In genomic region chr22:30078320-30079311, GRCh38 we compare ENCODE assay signal across 10 cellular contexts. TPM values are rescaled to one million over a fixed set of nuclear protein-coding genes. Genes with fewer than 3 reads are reported as not detected.
DNase-seq lines count a peak whose midpoint lies in the region; ATAC-seq and TF ChIP-seq lines count a peak whose summit lies in the region.
"Had no signal": no experiment of that assay in that cellular context is flagged by ENCODE, and none has a peak within 500 bp of the region (broad histone marks: within the 10 kb centered on the region; RNA-seq: fewer than 3 reads in every experiment).

No MANE protein-coding gene starts in this region.

- DNase-seq in GM20000 (ENCODE audit: low spot score): peak; percentile 56
- DNase-seq in activated B cell treated with CpG ODN at 0.5 μM for 24 hours: no peak
- peak; percentile 7 for DNase-seq in glomerular visceral epithelial cell (ENCODE audit: extremely low spot score)
- DNase-seq in lower leg skin (ENCODE audit: low spot score in 2 of 2): no peak
- DNase-seq in NCI-H146 (lab: John Stamatoyannopoulos, UW): no peak
- DNase-seq in NOMO-1 treated with dmso at 0.1 percent for 144 hours (lab: John Stamatoyannopoulos, UW; ENCODE audit: unreplicated experiment): no peak
- DNase-seq: NCI-H1694 had no signal

- H3K9me3 ChIP-seq in BLaER1: no peaks in the 10 kb centered on the region

- peaks cover 10% of the 10 kb centered on the region; the same call in 1 of the 2 replicates for H4K20me1 ChIP-seq in BLaER1

- CTCF ChIA-PET in activated B cell treated with CpG ODN at 0.5 μM for 24 hours (lab: Charles Lee): no interaction called here

- WGBS in lower leg skin, 2 donors: 49 to 50% methylated on average over 10 of the region's 10 CpGs

- POLR2A ChIA-PET in activated B cell treated with CpG ODN at 0.5 μM for 24 hours (lab: Charles Lee): interaction anchor here (0.6 kb wide), 1 partner anchor 215 kb away, joined by 3 read pairs; no protein-coding TSS in a partner anchor

- no peak overlapping the region for H3K27ac Mint-ChIP-seq in activated B cell treated with CpG ODN at 0.5 μM for 24 hours

- H3K4me1 Mint-ChIP-seq in activated B cell treated with CpG ODN at 0.5 μM for 24 hours: peaks cover 15% of the 10 kb centered on the region

- peak overlapping the region; percentile 54; the same call in 1 of the 2 replicates for H3K9ac ChIP-seq in BLaER1

- intact Hi-C loops in activated B cell treated with CpG ODN at 0.5 μM for 24 hours (cut with micrococcal nuclease): no loop called here
- intact Hi-C loops in lower leg skin (cut with DNase I; ENCODE audit: low total_unique reads): no loop called here

- peak; percentile 49 for ATAC-seq in activated B cell treated with CpG ODN at 0.5 μM for 24 hours (ENCODE audit: low read depth)
- ATAC-seq in HG03159 (IDR thresholded peaks at IDR 0.05; ENCODE audit: unreplicated experiment): no peak

- peak overlapping the region; percentile 75 for H3K4me3 ChIP-seq in BLaER1
- no peak overlapping the region for H3K4me3 ChIP-seq in lower leg skin (ENCODE audit: low read depth, poor library complexity, severe bottlenecking)

- H3K4me1 ChIP-seq in BLaER1: peaks cover 69% of the 10 kb centered on the region

- H3K36me3 ChIP-seq in BLaER1: no peaks in the 10 kb centered on the region

- H3K9me3 Mint-ChIP-seq in activated B cell treated with CpG ODN at 0.5 μM for 24 hours: no peaks in the 10 kb centered on the region

- no peak for TF ChIP-seq CTCF in GM20000 (IDR thresholded peaks at IDR 0.05; ENCODE audit: extremely low read depth, missing control alignments)
- TF ChIP-seq CTCF in activated B cell treated with CpG ODN at 0.5 μM for 24 hours (IDR thresholded peaks at IDR 0.05): no peak
- TF ChIP-seq CTCF in lower leg skin (IDR thresholded peaks at IDR 0.05): no peak

- no peaks in the 10 kb centered on the region for H3K27me3 ChIP-seq in BLaER1

- H3K4me2 ChIP-seq in BLaER1: peak overlapping the region; percentile 90

- H3K4me3 Mint-ChIP-seq in activated B cell treated with CpG ODN at 0.5 μM for 24 hours: peak overlapping the region; percentile 38

- H3K36me3 Mint-ChIP-seq in activated B cell treated with CpG ODN at 0.5 μM for 24 hours (ENCODE audit: low read depth): no peaks in the 10 kb centered on the region

- H3K27ac ChIP-seq in BLaER1: peak overlapping the region; percentile 88

- TF ChIP-seq POLR2A in lower leg skin (IDR thresholded peaks at IDR 0.05): no peak

- H3K27me3 Mint-ChIP-seq in activated B cell treated with CpG ODN at 0.5 μM for 24 hours: peaks cover 32% of the 10 kb centered on the region

RNA-seq across cellular contexts. Expression of gene HORMAD2, which starts 1.6 kb away (rescaled TPM):
- total RNA-seq in activated B cell treated with CpG ODN at 0.5 μM for 24 hours (not detected in 2 replicates), lower leg skin (not detected)
- total RNA-seq: T-helper 1 cell treated with Interleukin-12 subunit alpha and Interleukin-12 subunit beta and Interleukin-4 antibody, amounts not matched to agents 30 ng/mL and 1 ng/mL, for 36 hours had no signal

Comparison
In these comparisons a context has a peak if more than half of its experiments do, and no peak if none do; other contexts are left out.
1. DNase-seq: peak in GM20000 (single experiment) and glomerular visceral epithelial cell (single experiment); none in activated B cell treated with CpG ODN at 0.5 μM for 24 hours (single experiment), lower leg skin (0 of 2), NCI-H146 (single experiment) and NOMO-1 treated with dmso at 0.1 percent for 144 hours (single experiment).